Comparison of ENCODE assay signal across 12 cellular contexts in the genomic region with DNA sequence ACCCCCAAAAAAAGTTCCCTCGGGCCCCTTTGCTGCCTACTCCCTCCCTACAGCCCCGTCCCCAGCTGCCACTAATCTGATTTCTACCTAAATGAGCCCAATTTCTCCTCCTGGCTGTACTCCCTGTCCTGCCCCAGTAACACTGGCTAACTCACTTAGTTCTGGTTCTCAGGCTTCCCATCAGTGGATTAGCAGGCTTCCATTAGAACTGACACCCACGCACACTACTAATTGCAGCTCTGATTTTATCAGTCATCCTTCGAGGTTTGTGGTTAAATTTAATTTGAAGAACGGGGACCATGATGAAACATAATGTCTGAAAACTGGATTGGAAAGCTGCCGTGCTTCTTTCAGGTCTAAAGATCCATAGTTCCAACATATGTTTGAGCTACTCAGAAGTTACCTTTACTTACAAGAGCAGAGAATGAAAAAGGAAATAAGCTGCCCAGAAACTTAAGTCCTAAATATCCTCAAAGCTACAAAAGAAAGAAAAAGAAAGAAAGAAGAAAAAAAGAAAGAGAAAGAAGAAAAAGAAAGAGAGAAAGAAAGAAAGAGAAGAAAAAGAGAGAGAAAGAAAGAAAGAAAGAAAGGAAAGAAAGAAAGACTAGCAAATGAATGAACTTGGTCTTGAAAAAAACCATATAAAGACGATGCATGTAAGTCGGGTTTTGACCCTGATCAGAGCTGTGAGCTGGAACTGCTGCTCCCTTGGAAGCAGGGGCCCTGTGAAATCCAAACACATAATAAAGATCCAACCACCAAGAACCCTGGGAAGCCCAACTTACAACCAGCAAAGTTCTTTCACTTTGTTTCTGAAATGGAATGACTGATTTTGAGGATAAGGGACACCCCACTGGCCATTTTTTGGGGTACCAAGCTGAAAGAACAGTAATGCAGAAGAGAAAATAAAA. TPM values are rescaled to one million over a fixed set of nuclear protein-coding genes. Genes with fewer than 3 reads are reported as not detected.
DNase-seq lines count a peak whose midpoint lies in the region; ATAC-seq and TF ChIP-seq lines count a peak whose summit lies in the region.
"Had no signal": no experiment of that assay in that cellular context is flagged by ENCODE, and none has a peak within 500 bp of the region (broad histone marks: within the 10 kb centered on the region; RNA-seq: fewer than 3 reads in every experiment).

No MANE protein-coding gene starts in this region.

- no peaks in the 10 kb centered on the region for H3K9me3 Mint-ChIP-seq in activated T-cell treated with anti-CD3 and anti-CD28 coated beads, Interleukin-2, amount 50 U/mL, for 4 hours

- H3K4me1 ChIP-seq in right atrium auricular region = peaks cover 0 to 33% of the 10 kb centered on the region in 2 donors
- H3K4me1 ChIP-seq in right lobe of liver = peaks cover 0 to 76% (median 22%) of the 10 kb centered on the region in 4 donors
- peaks cover 39% of the 10 kb centered on the region for H3K4me1 ChIP-seq in vagina
- H3K4me1 ChIP-seq in mucosa of descending colon (ENCODE audit: low read depth) = no peaks in the 10 kb centered on the region

- WGBS in right lobe of liver (ENCODE audit: insufficient coverage, low coverage, low lambda C conversion rate, missing lambda C conversion rate) = 41% methylated on average over 8 of the region's 8 CpGs

- H3K36me3 ChIP-seq in right atrium auricular region (no peaks in the 10 kb centered on the region), right lobe of liver (no peaks in the 10 kb centered on the region), vagina (no peaks in the 10 kb centered on the region), mucosa of descending colon (ENCODE audit: low read depth) (no peaks in the 10 kb centered on the region)

- H3K27me3 Mint-ChIP-seq in activated T-cell treated with anti-CD3 and anti-CD28 coated beads, Interleukin-2, amount 50 U/mL, for 4 hours (ENCODE audit: low read depth) = peaks cover 4% of the 10 kb centered on the region

- H3K27ac ChIP-seq in right atrium auricular region (peak overlapping the region; percentile 9 to 26), right lobe of liver (peak overlapping the region in 2 of 3 donors; percentile 82 to 87), vagina (peak overlapping the region; percentile 17)

- H3K4me3 ChIP-seq in right atrium auricular region (no peak overlapping the region), right lobe of liver (no peak overlapping the region), vagina (no peak overlapping the region), mucosa of descending colon (no peak overlapping the region)

- H3K36me3 Mint-ChIP-seq in activated T-cell treated with anti-CD3 and anti-CD28 coated beads, Interleukin-2, amount 50 U/mL, for 4 hours (ENCODE audit: insufficient read depth) = no peaks in the 10 kb centered on the region
- H3K36me3 Mint-ChIP-seq: naive thymus-derived CD8-positive, alpha-beta T cell had no signal

- intact Hi-C loops in Right ventricle myocardium superior (cut with DNase I) (no loop called here), right lobe of liver (cut with DNase I) (no loop called here), vagina (cut with DNase I) (no loop called here), mucosa of descending colon (cut with DNase I, micrococcal nuclease) (no loop called here)

- H3K4me3 Mint-ChIP-seq in activated T-cell treated with anti-CD3 and anti-CD28 coated beads, Interleukin-2, amount 50 U/mL, for 4 hours = no peak overlapping the region
- H3K4me3 Mint-ChIP-seq: naive thymus-derived CD8-positive, alpha-beta T cell had no signal

- DNase-seq in right atrium auricular region (ENCODE audit: low spot score) (no peak), Right ventricle myocardium superior (no peak), amniotic epithelial cell (ENCODE audit: low read depth) (peak; percentile 69), right lobe of liver (no peak), vagina (ENCODE audit: extremely low spot score in 2 of 2) (no peak), mucosa of descending colon (no peak)
- no peak for DNase-seq in activated T-cell treated with anti-CD3 and anti-CD28 coated beads, Interleukin-2, amount 50 U/mL, for 4 hours
- DNase-seq: activated effector memory CD4-positive, alpha-beta T cell treated with anti-CD3 and anti-CD28 coated beads, Interleukin-2, amount 50 U/mL, for 16 hours; naive thymus-derived CD8-positive, alpha-beta T cell; NCI-H524 had no signal

- peaks cover 4% of the 10 kb centered on the region for H3K4me1 Mint-ChIP-seq in activated T-cell treated with anti-CD3 and anti-CD28 coated beads, Interleukin-2, amount 50 U/mL, for 4 hours (ENCODE audit: low read depth)

- H3K27me3 ChIP-seq in right atrium auricular region (no peaks in the 10 kb centered on the region), right lobe of liver (no peaks in the 10 kb centered on the region), vagina (no peaks in the 10 kb centered on the region)

- TF ChIP-seq CTCF in right atrium auricular region (IDR thresholded peaks at IDR 0.05) = no peak
- no peak for TF ChIP-seq CTCF in right lobe of liver (IDR thresholded peaks at IDR 0.05)
- TF ChIP-seq CTCF in vagina (IDR thresholded peaks at IDR 0.05) = no peak
- TF ChIP-seq CTCF in mucosa of descending colon (IDR thresholded peaks at IDR 0.05) = no peak

- no peak for ATAC-seq in Right ventricle myocardium superior (ENCODE audit: poor library complexity)
- ATAC-seq in right lobe of liver = no peak
- no peak for ATAC-seq in GM18907 (IDR thresholded peaks at IDR 0.05; ENCODE audit: unreplicated experiment)
- ATAC-seq in activated T-cell treated with anti-CD3 and anti-CD28 coated beads, Interleukin-2, amount 50 U/mL, for 4 hours = no peak
- no peak for ATAC-seq in mucosa of descending colon
- ATAC-seq: activated CD4-positive, CD25-positive, alpha-beta regulatory T cell treated with anti-CD3 and anti-CD28 coated beads, Interleukin-2, amount 50 U/mL, for 24 hours; naive thymus-derived CD8-positive, alpha-beta T cell had no signal

- no peak for TF ChIP-seq POLR2A in right lobe of liver (IDR thresholded peaks at IDR 0.05)
- no peak for TF ChIP-seq POLR2A in vagina (IDR thresholded peaks at IDR 0.05)

- H3K9me3 ChIP-seq in right atrium auricular region (no peaks in the 10 kb centered on the region), right lobe of liver (no peaks in the 10 kb centered on the region), vagina (no peaks in the 10 kb centered on the region), mucosa of descending colon (no peaks in the 10 kb centered on the region)

RNA-seq across cellular contexts. Expression of gene CNKSR3, which starts 51.7 kb away (rescaled TPM):
- total RNA-seq in right atrium auricular region = 10 to 100 TPM; 11.5 to 16.8 TPM
- 19.7 TPM for total RNA-seq in Right ventricle myocardium superior
- 10 to 100 TPM; 19.8 to 43.4 (median 26.9) TPM for total RNA-seq in right lobe of liver
- total RNA-seq in vagina = 7.4 TPM
- 1 to 10 TPM in 1 of 3 donors, under 1 TPM in 2; 0.08 to 1.3 (median 0.29) TPM for total RNA-seq in activated T-cell treated with anti-CD3 and anti-CD28 coated beads, Interleukin-2, amount 50 U/mL, for 4 hours
- 10 to 100 TPM; 16.5 to 39.0 (median 33.6) TPM for total RNA-seq in mucosa of descending colon
- total RNA-seq: naive thymus-derived CD8-positive, alpha-beta T cell had no signal

Comparison
In these comparisons a context has a peak if more than half of its experiments do, and no peak if none do; other contexts are left out.
1. H3K27ac ChIP-seq: peak in every context shown above with its lines; median percentile 84 in right lobe of liver; 18 in right atrium auricular region; 17 in vagina.